Comparison of ENCODE assay signal across 8 cellular contexts in the genomic region with DNA sequence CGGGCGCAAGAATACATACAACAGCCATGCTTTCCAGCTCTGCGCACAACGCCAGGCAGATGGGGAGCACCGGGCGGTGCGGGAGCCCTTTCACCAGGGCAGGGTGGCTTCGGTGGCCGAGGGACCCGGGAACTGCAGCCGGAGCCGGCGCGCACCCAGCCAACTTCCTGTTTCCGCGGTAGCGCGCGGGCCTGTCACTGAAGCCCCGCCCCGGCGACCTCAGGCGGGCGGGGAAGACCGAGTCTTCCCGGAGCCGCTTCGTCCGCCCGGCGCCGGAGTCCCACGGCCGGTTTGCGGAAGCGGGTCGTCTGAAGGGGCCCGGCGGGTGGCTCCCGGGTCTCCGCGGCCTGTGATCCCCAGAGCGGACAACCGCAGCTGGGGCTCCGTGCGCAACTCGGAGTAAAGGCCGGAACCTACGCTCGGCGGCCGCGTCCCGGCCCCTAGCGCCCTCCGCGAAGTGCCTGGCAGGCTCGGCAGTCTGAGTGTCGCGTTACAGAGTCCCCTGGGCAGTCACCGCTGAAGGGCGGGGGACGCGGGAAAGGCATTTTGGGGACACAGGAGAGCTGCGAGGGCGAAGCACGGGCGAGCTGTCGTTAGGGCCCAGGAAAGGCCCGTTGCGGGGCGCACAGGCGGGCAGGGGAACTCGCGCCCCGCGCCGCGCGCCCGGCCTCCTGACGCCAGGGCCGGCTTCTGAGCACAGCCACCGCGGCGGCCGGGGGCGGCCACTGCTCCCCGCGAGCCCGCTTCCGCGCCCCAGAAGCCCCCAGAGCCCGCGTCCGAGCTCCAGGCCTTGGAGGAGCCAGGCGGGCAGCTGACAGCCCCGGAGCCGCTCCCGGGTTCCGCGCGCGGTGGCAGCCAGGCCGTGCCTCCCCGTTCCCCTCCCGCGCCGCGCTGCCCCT. TPM values are rescaled to one million over a fixed set of nuclear protein-coding genes. Genes with fewer than 3 reads are reported as not detected.
DNase-seq lines count a peak whose midpoint lies in the region; ATAC-seq and TF ChIP-seq lines count a peak whose summit lies in the region.

A gene with protein sequence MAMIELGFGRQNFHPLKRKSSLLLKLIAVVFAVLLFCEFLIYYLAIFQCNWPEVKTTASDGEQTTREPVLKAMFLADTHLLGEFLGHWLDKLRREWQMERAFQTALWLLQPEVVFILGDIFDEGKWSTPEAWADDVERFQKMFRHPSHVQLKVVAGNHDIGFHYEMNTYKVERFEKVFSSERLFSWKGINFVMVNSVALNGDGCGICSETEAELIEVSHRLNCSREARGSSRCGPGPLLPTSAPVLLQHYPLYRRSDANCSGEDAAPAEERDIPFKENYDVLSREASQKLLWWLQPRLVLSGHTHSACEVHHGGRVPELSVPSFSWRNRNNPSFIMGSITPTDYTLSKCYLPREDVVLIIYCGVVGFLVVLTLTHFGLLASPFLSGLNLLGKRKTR (minus strand): TSS at position 136 of the 899 bp plus-strand sequence. CDS start 11,053 bp downstream, outside the sequence.

- peak; percentile 90 for ATAC-seq in GM18909 (IDR thresholded peaks at IDR 0.05; ENCODE audit: poor library complexity, unreplicated experiment)
- peak; percentile 87 for ATAC-seq in HG03159 (IDR thresholded peaks at IDR 0.05; ENCODE audit: unreplicated experiment)

- no peak for TF ChIP-seq CTCF in AG09309 (IDR thresholded peaks at IDR 0.05; ENCODE audit: control insufficient read depth, insufficient read depth, low read depth, low read length, missing control alignments)

- DNase-seq in AG09309 (ENCODE audit: low read depth): no peak
- DNase-seq in NCI-H345 treated with DMSO at 0.1 percent for 48 hours (lab: John Stamatoyannopoulos, UW; ENCODE audit: unreplicated experiment): peak; percentile 70
- DNase-seq in activated CD4-positive, alpha-beta T cell treated with anti-CD3 and anti-CD28 coated beads for 1 hour: peak; percentile 72
- DNase-seq in cerebellum (ENCODE audit: low spot score): peak; percentile 90
- DNase-seq in kidney glomerular epithelial cell (lab: John Stamatoyannopoulos, UW): peak; percentile 70
- DNase-seq in stimulated activated CD4-positive, alpha-beta T cell treated with anti-CD3 and anti-CD28 coated beads, Interleukin-1b, Interleukin-23, amount 100 ng/mL, for 1 hour (ENCODE audit: low read depth in 2 of 2): peak; percentile 63 to 72

- peak within 1 kb of the TSS; percentile 83 for H3K4me3 ChIP-seq in AG09309 (ENCODE audit: control insufficient read depth, low read depth, low read length)

RNA-seq across cellular contexts. Expression of the gene that starts here (rescaled TPM):
- 21.6 TPM for total RNA-seq in cerebellum
